1 cellular context compared by ENCODE assay signal in genomic region chr4:140661550-140661949, GRCh38.
A peak's percentile ranks its signal among the peaks of the same experiment; 100 is the strongest.
TF ChIP-seq lines count a peak whose summit lies in the region.

No MANE protein-coding gene starts in this region.

TF ChIP-seq in HepG2, 621 proteins besides CTCF, POLR2A, EP300 and RAD21 (continued from another document):
- TF ChIP-seq NFAT5 (CRISPR knock-in tag; IDR thresholded peaks at IDR 0.05) (no peak), ZNF546 (CRISPR knock-in tag; conservative IDR thresholded peaks at IDR 0.05) (no peak), ZNF652 (CRISPR knock-in tag; IDR thresholded peaks at IDR 0.05; ENCODE audit: borderline replicate concordance, low read depth) (peak; percentile 95), AGO2 (optimal IDR thresholded peaks at IDR 0.05; ENCODE audit: low read depth, low read length) (no peak), ELF3 (CRISPR knock-in tag; IDR thresholded peaks at IDR 0.05) (no peak), MED8 (CRISPR knock-in tag; IDR thresholded peaks at IDR 0.05; ENCODE audit: insufficient replicate concordance) (no peak), SOX13 (IDR thresholded peaks at IDR 0.05) (no peak), SOX13 (CRISPR knock-in tag; conservative IDR thresholded peaks at IDR 0.05 in 1 of 2, IDR thresholded peaks at IDR 0.05 in 1 of 2) (0 out of 4 replicates have a peak, but pooled peaks of 1 of the 2 experiments have one; percentile 10), ZNF7 (CRISPR knock-in tag; IDR thresholded peaks at IDR 0.05) (no peak), PAXIP1 (CRISPR knock-in tag; conservative IDR thresholded peaks at IDR 0.05) (0 out of 2 replicates have a peak, but pooled peaks have one; percentile 50), ZFP41 (CRISPR knock-in tag; IDR thresholded peaks at IDR 0.05; ENCODE audit: borderline replicate concordance) (no peak), FOXA1 (IDR thresholded peaks at IDR 0.05) (no peak), FOXA1 (CRISPR knock-in tag; IDR thresholded peaks at IDR 0.05) (peak; percentile 43; the same call in 1 of the 2 replicates)
- TF ChIP-seq, protein P1, sequence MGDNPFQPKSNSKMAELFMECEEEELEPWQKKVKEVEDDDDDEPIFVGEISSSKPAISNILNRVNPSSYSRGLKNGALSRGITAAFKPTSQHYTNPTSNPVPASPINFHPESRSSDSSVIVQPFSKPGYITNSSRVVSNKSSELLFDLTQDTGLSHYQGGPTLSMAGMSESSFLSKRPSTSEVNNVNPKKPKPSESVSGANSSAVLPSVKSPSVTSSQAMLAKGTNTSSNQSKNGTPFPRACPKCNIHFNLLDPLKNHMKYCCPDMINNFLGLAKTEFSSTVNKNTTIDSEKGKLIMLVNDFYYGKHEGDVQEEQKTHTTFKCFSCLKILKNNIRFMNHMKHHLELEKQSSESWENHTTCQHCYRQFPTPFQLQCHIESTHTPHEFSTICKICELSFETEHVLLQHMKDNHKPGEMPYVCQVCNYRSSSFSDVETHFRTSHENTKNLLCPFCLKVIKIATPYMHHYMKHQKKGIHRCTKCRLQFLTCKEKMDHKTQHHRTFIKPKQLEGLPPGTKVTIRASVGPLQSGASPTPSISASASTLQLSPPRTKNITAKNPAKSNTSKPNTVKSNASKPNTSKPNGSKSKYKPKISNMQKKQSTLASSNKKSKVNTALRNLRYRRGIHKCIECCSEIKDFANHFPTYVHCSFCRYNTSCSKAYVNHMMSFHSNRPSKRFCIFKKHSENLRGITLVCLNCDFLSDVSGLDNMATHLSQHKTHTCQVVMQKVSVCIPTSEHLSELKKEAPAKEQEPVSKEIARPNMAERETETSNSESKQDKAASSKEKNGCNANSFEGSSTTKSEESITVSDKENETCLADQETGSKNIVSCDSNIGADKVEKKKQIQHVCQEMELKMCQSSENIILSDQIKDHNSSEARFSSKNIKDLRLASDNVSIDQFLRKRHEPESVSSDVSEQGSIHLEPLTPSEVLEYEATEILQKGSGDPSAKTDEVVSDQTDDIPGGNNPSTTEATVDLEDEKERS (CRISPR knock-in tag; IDR thresholded peaks at IDR 0.05) = no peak
- TF ChIP-seq, protein P2, sequence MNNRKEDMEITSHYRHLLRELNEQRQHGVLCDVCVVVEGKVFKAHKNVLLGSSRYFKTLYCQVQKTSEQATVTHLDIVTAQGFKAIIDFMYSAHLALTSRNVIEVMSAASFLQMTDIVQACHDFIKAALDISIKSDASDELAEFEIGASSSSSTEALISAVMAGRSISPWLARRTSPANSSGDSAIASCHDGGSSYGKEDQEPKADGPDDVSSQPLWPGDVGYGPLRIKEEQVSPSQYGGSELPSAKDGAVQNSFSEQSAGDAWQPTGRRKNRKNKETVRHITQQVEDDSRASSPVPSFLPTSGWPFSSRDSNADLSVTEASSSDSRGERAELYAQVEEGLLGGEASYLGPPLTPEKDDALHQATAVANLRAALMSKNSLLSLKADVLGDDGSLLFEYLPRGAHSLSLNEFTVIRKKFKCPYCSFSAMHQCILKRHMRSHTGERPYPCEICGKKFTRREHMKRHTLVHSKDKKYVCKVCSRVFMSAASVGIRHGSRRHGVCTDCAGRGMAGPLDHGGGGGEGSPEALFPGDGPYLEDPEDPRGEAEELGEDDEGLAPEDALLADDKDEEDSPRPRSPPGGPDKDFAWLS (CRISPR knock-in tag; IDR thresholded peaks at IDR 0.05; ENCODE audit: borderline replicate concordance) = no peak
